In genomic region chr2:190843874-190844699, GRCh38 we compare ENCODE assay signal across 9 cellular contexts. TPM values are rescaled to one million over a fixed set of nuclear protein-coding genes. Genes with fewer than 3 reads are reported as not detected.
DNase-seq lines count a peak whose midpoint lies in the region; ATAC-seq and TF ChIP-seq lines count a peak whose summit lies in the region.
"Had no signal": no experiment of that assay in that cellular context is flagged by ENCODE, and none has a peak within 500 bp of the region (broad histone marks: within the 10 kb centered on the region; RNA-seq: fewer than 3 reads in every experiment).

No MANE protein-coding gene starts in this region.

- H2BK120ac ChIP-seq in H9 (ENCODE audit: low read depth, low read length, poor library complexity, severe bottlenecking) = no peak overlapping the region

- peak in 1 of 3 donors; percentile 53 for DNase-seq in CD4-positive, CD25-positive, alpha-beta regulatory T cell
- peak; percentile 72 to 75 for DNase-seq in activated naive CD4-positive, alpha-beta T cell treated with anti-CD3 and anti-CD28 coated beads, Interleukin-2, amount 50 U/mL, for 72 hours (ENCODE audit: low spot score in 2 of 2)
- DNase-seq in GOT3 (lab: John Stamatoyannopoulos, UW) = no peak
- no peak for DNase-seq in DMS 273 treated with DMSO at 0.1 percent for 48 hours (lab: John Stamatoyannopoulos, UW)
- DNase-seq in H9 = no peak
- DNase-seq in left lobe of liver (ENCODE audit: low spot score) = no peak
- DNase-seq: naive B cell had no signal

- H2AK5ac ChIP-seq in H9 (ENCODE audit: insufficient read length, low read length) = no peak overlapping the region

- H3K4me3 Mint-ChIP-seq in CD4-positive, CD25-positive, alpha-beta regulatory T cell = no peak overlapping the region
- no peak overlapping the region for H3K4me3 Mint-ChIP-seq in H9
- H3K4me3 Mint-ChIP-seq: naive B cell had no signal

- WGBS in H9 (ENCODE audit: extremely low coverage, insufficient read length, low lambda C conversion rate) = no CpG with 5 or more reads among the region's 3 CpGs

- H2BK20ac ChIP-seq in H9 (ENCODE audit: low read depth, low read length, poor library complexity, severe bottlenecking) = no peak overlapping the region

- no peak overlapping the region for H3K56ac ChIP-seq in H9 (ENCODE audit: insufficient read length, low read depth, low read length)

- no peaks in the 10 kb centered on the region for H3K36me3 ChIP-seq in CD4-positive, CD25-positive, alpha-beta regulatory T cell (ENCODE audit: control insufficient read depth, insufficient read depth, low read length)

- no peak for TF ChIP-seq CTCF in H9 (conservative IDR thresholded peaks at IDR 0.05)

- H3K36me3 Mint-ChIP-seq in CD4-positive, CD25-positive, alpha-beta regulatory T cell = peaks cover 13% of the 10 kb centered on the region
- H3K36me3 Mint-ChIP-seq in activated naive CD4-positive, alpha-beta T cell treated with anti-CD3 and anti-CD28 coated beads, Interleukin-2, amount 50 U/mL, for 72 hours = peaks cover 4 to 12% of the 10 kb centered on the region in 2 donors
- no peaks in the 10 kb centered on the region for H3K36me3 Mint-ChIP-seq in H9 (ENCODE audit: insufficient read depth in 1 of 3, low read depth in 3 of 3)

- no peak overlapping the region for H3K27ac ChIP-seq in CD4-positive, CD25-positive, alpha-beta regulatory T cell (ENCODE audit: insufficient read depth, low read length, poor library complexity, severe bottlenecking)
- no peak overlapping the region for H3K27ac ChIP-seq in H9 (ENCODE audit: insufficient read length, low read depth, low read length)

- H3K9me3 Mint-ChIP-seq in CD4-positive, CD25-positive, alpha-beta regulatory T cell = no peaks in the 10 kb centered on the region
- peaks cover 0 to 3% of the 10 kb centered on the region in 2 donors for H3K9me3 Mint-ChIP-seq in activated naive CD4-positive, alpha-beta T cell treated with anti-CD3 and anti-CD28 coated beads, Interleukin-2, amount 50 U/mL, for 72 hours
- no peaks in the 10 kb centered on the region for H3K9me3 Mint-ChIP-seq in H9
- H3K9me3 Mint-ChIP-seq: naive B cell had no signal

- H3K9me3 ChIP-seq in CD4-positive, CD25-positive, alpha-beta regulatory T cell (ENCODE audit: control insufficient read depth in 2 of 2, low read length in 2 of 2) = no peaks in the 10 kb centered on the region
- no peaks in the 10 kb centered on the region for H3K9me3 ChIP-seq in H9 (ENCODE audit: control insufficient read depth, low read depth, low read length)

- H2BK12ac ChIP-seq in H9 (ENCODE audit: insufficient read length, low read depth, low read length) = no peak overlapping the region

- peak; percentile 37 to 53 for ATAC-seq in CD4-positive, CD25-positive, alpha-beta regulatory T cell (ENCODE audit: low read depth in 2 of 2)
- peak; percentile 77 for ATAC-seq in GM21367 (IDR thresholded peaks at IDR 0.05; ENCODE audit: unreplicated experiment)
- ATAC-seq in HG03520 (IDR thresholded peaks at IDR 0.05; ENCODE audit: unreplicated experiment) = peak; percentile 96
- ATAC-seq in activated naive CD4-positive, alpha-beta T cell treated with anti-CD3 and anti-CD28 coated beads, Interleukin-2, amount 50 U/mL, for 72 hours = peak; percentile 91 to 93
- no peak for ATAC-seq in left lobe of liver

- H4K5ac ChIP-seq in H9 (ENCODE audit: insufficient read length, low read depth, low read length) = no peak overlapping the region

- no peaks in the 10 kb centered on the region for H3K4me1 ChIP-seq in CD4-positive, CD25-positive, alpha-beta regulatory T cell (ENCODE audit: control insufficient read depth, insufficient read depth, low read length, poor library complexity, severe bottlenecking)
- no peaks in the 10 kb centered on the region; the same call in none of the 2 replicates for H3K4me1 ChIP-seq in H9 (ENCODE audit: insufficient read depth, low read length)

- no peak overlapping the region for H4K91ac ChIP-seq in H9 (ENCODE audit: insufficient read length, low read depth, low read length)

- H3K4ac ChIP-seq in H9 (ENCODE audit: low read depth, low read length) = no peak overlapping the region

- no peaks in the 10 kb centered on the region for H4K20me1 ChIP-seq in H9 (ENCODE audit: control insufficient read depth, insufficient read depth, insufficient read length)

- no peak overlapping the region for H3T11ph ChIP-seq in H9 (ENCODE audit: low read length)

- H3K27me3 Mint-ChIP-seq in CD4-positive, CD25-positive, alpha-beta regulatory T cell = no peaks in the 10 kb centered on the region
- H3K27me3 Mint-ChIP-seq in H9 (ENCODE audit: low read depth) = no peaks in the 10 kb centered on the region
- H3K27me3 Mint-ChIP-seq: naive B cell had no signal

- no peaks in the 10 kb centered on the region for H3K23me2 ChIP-seq in H9 (ENCODE audit: insufficient read length, low read depth, low read length, poor library complexity, severe bottlenecking)

- H3K79me1 ChIP-seq in H9 (ENCODE audit: insufficient read depth, low read depth, low read length, poor library complexity, severe bottlenecking) = no peaks in the 10 kb centered on the region

- H3K27me3 ChIP-seq in CD4-positive, CD25-positive, alpha-beta regulatory T cell (ENCODE audit: control insufficient read depth, insufficient read depth, low read length) = no peaks in the 10 kb centered on the region
- H3K27me3 ChIP-seq in H9 (ENCODE audit: insufficient read depth, low read length) = no peaks in the 10 kb centered on the region

- peaks cover 0 to 5% (median 0%) of the 10 kb centered on the region in 4 donors for H3K4me1 Mint-ChIP-seq in CD4-positive, CD25-positive, alpha-beta regulatory T cell
- peaks cover 7% of the 10 kb centered on the region in 2 experiments; a peak in 3 of 4 replicates for H3K4me1 Mint-ChIP-seq in H9
- H3K4me1 Mint-ChIP-seq: naive B cell had no signal

- H2BK5ac ChIP-seq in H9 (ENCODE audit: insufficient read length, low read length) = no peak overlapping the region

- H3K18ac ChIP-seq in H9 (ENCODE audit: insufficient read length, low read depth, low read length) = no peak overlapping the region

- no peak overlapping the region for H3K27ac Mint-ChIP-seq in CD4-positive, CD25-positive, alpha-beta regulatory T cell
- H3K27ac Mint-ChIP-seq in activated naive CD4-positive, alpha-beta T cell treated with anti-CD3 and anti-CD28 coated beads, Interleukin-2, amount 50 U/mL, for 72 hours = peak overlapping the region in 1 of 2 donors; percentile 99
- no peak overlapping the region for H3K27ac Mint-ChIP-seq in H9
- H3K27ac Mint-ChIP-seq: naive B cell had no signal

- no peak overlapping the region for H2AFZ ChIP-seq in H9 (ENCODE audit: low read length)

- no peak overlapping the region for H3K9ac ChIP-seq in H9 (ENCODE audit: extremely low read depth, insufficient read length, low read length)

- H4K8ac ChIP-seq in H9 (replicated peaks; ENCODE audit: insufficient read length, low read depth, low read length) = no peak overlapping the region

- H3K14ac ChIP-seq in H9 (ENCODE audit: insufficient read depth, low read length) = no peak overlapping the region

- no peak overlapping the region for H3K4me2 ChIP-seq in H9 (ENCODE audit: insufficient read depth, insufficient read length, low read length)

- H2BK15ac ChIP-seq in H9 (ENCODE audit: low read depth, low read length) = no peak overlapping the region

- H3K23ac ChIP-seq in H9 (ENCODE audit: insufficient read length, low read depth, low read length) = no peak overlapping the region

- no peak overlapping the region for H3K4me3 ChIP-seq in CD4-positive, CD25-positive, alpha-beta regulatory T cell (ENCODE audit: low read depth, low read length)

- no peaks in the 10 kb centered on the region for H3K79me2 ChIP-seq in H9 (ENCODE audit: insufficient read depth, low read length)

RNA-seq across cellular contexts. Expression of gene GLS, which starts 36.5 kb away (rescaled TPM):
- 301 TPM for total RNA-seq in CD4-positive, CD25-positive, alpha-beta regulatory T cell
- 10 to 100 TPM; 38.7 to 65.7 (median 43.9) TPM for polyA plus RNA-seq in CD4-positive, CD25-positive, alpha-beta regulatory T cell
- total RNA-seq in activated naive CD4-positive, alpha-beta T cell treated with anti-CD3 and anti-CD28 coated beads, Interleukin-2, amount 50 U/mL, for 72 hours = 100 to 1,000 TPM; 282 to 501 TPM
- total RNA-seq in H9 (2021) = 69.3 and 70.6 TPM in 2 replicates
- total RNA-seq in left lobe of liver = 10.2 TPM

Comparison
In these comparisons a context has a peak if more than half of its experiments do, and no peak if none do; other contexts are left out.
1. DNase-seq: peak in activated naive CD4-positive, alpha-beta T cell treated with anti-CD3 and anti-CD28 coated beads, Interleukin-2, amount 50 U/mL, for 72 hours (2 of 2); none in GOT3 (single experiment), DMS 273 treated with DMSO at 0.1 percent for 48 hours (single experiment), H9 (single experiment) and left lobe of liver (single experiment).